21 cellular contexts compared by ENCODE assay signal in the genomic region with DNA sequence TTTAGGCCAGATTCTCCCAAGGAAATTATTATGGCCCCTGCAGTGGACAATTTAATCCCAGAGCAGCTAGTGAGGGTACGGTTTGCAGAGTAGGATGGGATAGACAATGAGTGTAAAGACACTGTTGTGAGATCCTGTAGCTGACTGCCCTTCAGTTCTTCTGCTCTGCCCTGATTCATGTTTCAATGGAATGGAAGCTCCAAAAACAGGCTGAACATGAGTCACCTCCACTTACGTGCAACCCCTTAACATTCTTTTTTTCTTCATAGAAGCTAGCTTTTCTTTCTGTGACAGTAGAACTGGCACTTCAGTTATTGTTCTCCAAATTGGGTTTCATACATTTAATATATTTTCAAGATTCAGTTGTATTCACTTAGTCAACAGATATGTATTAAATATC. TPM values are rescaled to one million over a fixed set of nuclear protein-coding genes. Genes with fewer than 3 reads are reported as not detected.
DNase-seq lines count a peak whose midpoint lies in the region; ATAC-seq and TF ChIP-seq lines count a peak whose summit lies in the region.
"Had no signal": no experiment of that assay in that cellular context is flagged by ENCODE, and none has a peak within 500 bp of the region (broad histone marks: within the 10 kb centered on the region; RNA-seq: fewer than 3 reads in every experiment).

No MANE protein-coding gene starts in this region.

- WGBS in mammary epithelial cell (ENCODE audit: low coverage, missing lambda C conversion rate), result 44% methylated on average over 2 of the region's 2 CpGs

- no peak overlapping the region for H3K27ac ChIP-seq in mammary epithelial cell (ENCODE audit: insufficient read depth, low read depth, low read length)
- H3K27ac ChIP-seq: A549, heart right ventricle, neutrophil, skin epidermis, tibial artery had no signal

- DNase-seq in AG08396 (ENCODE audit: low spot score) (peak; percentile 53), LHCN-M2 (ENCODE audit: low read depth) (peak; percentile 76), mammary epithelial cell (peak; percentile 67), foreskin melanocyte (peak; percentile 17), T-helper 17 cell (no peak), NCI-H1694 (lab: John Stamatoyannopoulos, UW) (no peak), GM19238 (ENCODE audit: insufficient read length, low spot score) (no peak)
- DNase-seq: activated naive CD4-positive, alpha-beta T cell treated with Interleukin-2 at 50 U/mL for 16 hours; caudate nucleus; heart right ventricle; kidney; midbrain; NCI-H146; NCI-H345; NK-92 treated with Interleukin-12 subunit alpha and Interleukin-12 subunit beta, amount 100 ng/mL, for 24 hours; SHP77 treated with DMSO at 0.1 percent for 48 hours; tibial artery had no signal

- H3K4me3 Mint-ChIP-seq in T-helper 17 cell, result no peak overlapping the region

- no peak for ATAC-seq in T-helper 17 cell
- no peak for ATAC-seq in GM18861 (IDR thresholded peaks at IDR 0.05; ENCODE audit: unreplicated experiment)
- ATAC-seq: A549, heart right ventricle had no signal

- H2AFZ ChIP-seq in mammary epithelial cell (ENCODE audit: low read depth, low read length), result no peak overlapping the region

- no peaks in the 10 kb centered on the region for H3K36me3 ChIP-seq in mammary epithelial cell (ENCODE audit: insufficient read depth, low read length)
- H3K36me3 ChIP-seq: heart right ventricle had no signal

- intact Hi-C loops in mammary epithelial cell (cut with micrococcal nuclease), result no loop called here

- H3K4me2 ChIP-seq in mammary epithelial cell (ENCODE audit: insufficient read depth, low read depth, low read length), result no peak overlapping the region
- H3K4me2 ChIP-seq: A549 had no signal

- CTCF ChIA-PET in mammary epithelial cell (lab: Charles Lee; ENCODE audit: low non-redundant PET), result interaction anchor here (0.6 kb wide), 1 partner anchor 9 kb away, joined by 4 read pairs; no protein-coding TSS in a partner anchor

- TF ChIP-seq CTCF in mammary epithelial cell (conservative IDR thresholded peaks at IDR 0.05 in 1 of 2, IDR thresholded peaks at IDR 0.05 in 1 of 2; ENCODE audit: extremely low read depth in 1 of 2, insufficient read depth in 1 of 2, low read depth in 1 of 2, low read length in 2 of 2), result no peak

- no peaks in the 10 kb centered on the region for H3K27me3 ChIP-seq in mammary epithelial cell (ENCODE audit: insufficient read depth, low read length)
- H3K27me3 ChIP-seq: heart right ventricle, neutrophil, tibial artery had no signal

- peaks cover 30% of the 10 kb centered on the region for H3K4me1 ChIP-seq in mammary epithelial cell (ENCODE audit: insufficient read depth, low read length)
- H3K4me1 ChIP-seq: A549 had no signal

- dilution Hi-C loops in mammary epithelial cell (cut with HindIII; ENCODE audit: low sequenced_read_pairs), result no loop called here

- H3K27ac Mint-ChIP-seq in T-helper 17 cell, result no peak overlapping the region

- in situ Hi-C loops in mammary epithelial cell (cut with MboI; ENCODE audit: low sequenced_read_pairs in 2 of 2), result no loop called here

- no peaks in the 10 kb centered on the region for H3K9me3 ChIP-seq in mammary epithelial cell (replicated peaks; ENCODE audit: insufficient read depth, low read length)
- no peaks in the 10 kb centered on the region for H3K9me3 ChIP-seq in T-helper 17 cell (ENCODE audit: control insufficient read depth, low read length, poor library complexity, severe bottlenecking)
- H3K9me3 ChIP-seq: A549, heart right ventricle, neutrophil, tibial artery had no signal

- no peaks in the 10 kb centered on the region for H3K36me3 Mint-ChIP-seq in T-helper 17 cell (ENCODE audit: low read depth)

- H4K20me1 ChIP-seq in mammary epithelial cell (ENCODE audit: insufficient read depth, low read length), result no peaks in the 10 kb centered on the region

- no TSS peak for BruUV-seq in mammary epithelial cell (replicated peaks; lab: Mats Ljungman, UMichigan)

- H3K4me3 ChIP-seq in mammary epithelial cell (replicated peaks in 1 of 3; ENCODE audit: insufficient read depth in 1 of 3, low read depth in 2 of 3, low read length in 3 of 3), result no peak overlapping the region
- H3K4me3 ChIP-seq: A549, heart right ventricle, skin epidermis, tibial artery had no signal

- no peaks in the 10 kb centered on the region for H3K4me1 Mint-ChIP-seq in T-helper 17 cell

- no peaks in the 10 kb centered on the region for H3K79me2 ChIP-seq in mammary epithelial cell (ENCODE audit: insufficient read depth, low read length)

- H3K27me3 Mint-ChIP-seq in T-helper 17 cell, result peaks cover 29% of the 10 kb centered on the region

- H3K9ac ChIP-seq in mammary epithelial cell (ENCODE audit: insufficient read depth, low read length), result no peak overlapping the region

RNA-seq across cellular contexts. Expression of a gene that starts 32.1 kb away (rescaled TPM):
- 0.06 TPM in 1 of 2 replicates, not detected in the other for total RNA-seq in LHCN-M2 (2014; rRNA removed)
- 0.09 TPM for polyA plus RNA-seq in LHCN-M2 (2012)
- total RNA-seq in mammary epithelial cell, result not detected
- polyA plus RNA-seq in mammary epithelial cell, result not detected
- polyA minus RNA-seq in mammary epithelial cell, result not detected
- total RNA-seq in T-helper 17 cell, result not detected
- total RNA-seq: heart right ventricle, kidney had no signal
- polyA plus RNA-seq: A549 had no signal

Comparison
In these comparisons a context has a peak if more than half of its experiments do, and no peak if none do; other contexts are left out.
1. DNase-seq: peak in AG08396 (single experiment), LHCN-M2 (single experiment), mammary epithelial cell (single experiment) and foreskin melanocyte (single experiment); none in T-helper 17 cell (0 of 3), NCI-H1694 (single experiment) and GM19238 (single experiment).